ENCODE assay signal across 8 cellular contexts in genomic region chr6:138287144-138287955, GRCh38.
A peak's percentile ranks its signal among the peaks of the same experiment; 100 is the strongest.
DNase-seq lines count a peak whose midpoint lies in the region; ATAC-seq and TF ChIP-seq lines count a peak whose summit lies in the region.

No MANE protein-coding gene starts in this region.

- intact Hi-C loops in left ventricle myocardium superior (cut with micrococcal nuclease) = no loop called here

- peak; percentile 59 for DNase-seq in NCI-H82 (lab: John Stamatoyannopoulos, UW)
- peak; percentile 8 for DNase-seq in activated T-helper 9 cell treated with anti-CD3 and anti-CD28 coated beads, Interleukin-2, amount 50 U/mL, for 16 hours (ENCODE audit: low read depth)
- no peak for DNase-seq in left ventricle myocardium superior
- peak; percentile 49 for DNase-seq in stimulated activated CD4-positive, alpha-beta T cell treated with anti-CD3 and anti-CD28 coated beads, Interleukin-4, amount 100 ng/mL, for 24 hours

- peak; percentile 79 for ATAC-seq in HG02885 (IDR thresholded peaks at IDR 0.05; ENCODE audit: poor library complexity, unreplicated experiment)
- peak; percentile 47 for ATAC-seq in left ventricle myocardium superior
- ATAC-seq in GM21390 (IDR thresholded peaks at IDR 0.05; ENCODE audit: unreplicated experiment) = no peak
- no peak for ATAC-seq in GM19328 (IDR thresholded peaks at IDR 0.05; ENCODE audit: unreplicated experiment)

- peak; percentile 88 for TF ChIP-seq CTCF in GM12873 (IDR thresholded peaks at IDR 0.05; ENCODE audit: insufficient read depth, low read depth, low read length, missing control alignments)

Comparison
In these comparisons a context has a peak if more than half of its experiments do, and no peak if none do; other contexts are left out.
1. ATAC-seq: peak in HG02885 (single experiment) and left ventricle myocardium superior (single experiment); none in GM21390 (single experiment) and GM19328 (single experiment).